Comparison of ENCODE assay signal across 3 cellular contexts in genomic region chrY:13795067-13795466, GRCh38.
"Had no signal": no experiment of that assay in that cellular context is flagged by ENCODE, and none has a peak within 500 bp of the region (broad histone marks: within the 10 kb centered on the region; RNA-seq: fewer than 3 reads in every experiment).

No MANE protein-coding gene starts in this region.

- DNase-seq: GDM1, GF-D8 had no signal

- ATAC-seq: GM12878 had no signal
